In the genomic region with DNA sequence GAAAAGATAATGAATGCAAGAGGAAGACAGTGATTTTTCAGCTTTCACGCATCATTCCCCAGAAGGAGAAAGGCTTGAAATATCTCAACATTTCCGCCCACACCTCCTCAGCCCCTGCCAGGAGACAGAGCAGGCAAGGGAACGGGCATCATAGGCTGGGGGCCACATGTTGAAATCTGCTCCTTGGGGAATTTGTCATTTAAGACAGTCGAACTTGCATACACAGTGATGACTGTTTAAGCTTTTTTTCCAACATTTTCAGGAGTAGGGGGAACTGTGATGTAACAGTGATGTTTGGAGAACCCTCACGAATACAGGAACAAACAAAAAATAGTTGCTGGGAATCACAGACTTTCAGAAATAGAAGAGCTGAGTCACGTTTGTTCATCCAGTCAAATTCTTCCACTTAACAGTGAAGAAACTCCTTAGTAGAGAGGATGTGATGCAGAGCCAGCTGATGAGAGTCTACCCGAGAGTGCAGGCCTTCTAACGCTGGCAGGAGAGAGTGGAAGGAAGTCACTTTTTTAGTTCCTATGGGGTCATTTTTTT, we compare ENCODE assay signal across 9 cellular contexts.
A peak's percentile ranks its signal among the peaks of the same experiment; 100 is the strongest.
DNase-seq lines count a peak whose midpoint lies in the region; TF ChIP-seq lines count a peak whose summit lies in the region.
"Had no signal": no experiment of that assay in that cellular context is flagged by ENCODE, and none has a peak within 500 bp of the region (broad histone marks: within the 10 kb centered on the region; RNA-seq: fewer than 3 reads in every experiment).

No MANE protein-coding gene starts in this region.

- DNase-seq in RWPE1 (ENCODE audit: low spot score) = peak; percentile 14
- DNase-seq in fibroblast of lung (ENCODE audit: low read depth in 2 of 2) = peak; percentile 94 to 96
- DNase-seq in ovary = peak in 3 of 5 donors; percentile 21 to 66 (median 43)
- DNase-seq in NCI-H524 treated with DMSO at 0.1 percent for 48 hours (lab: John Stamatoyannopoulos, UW) = no peak
- no peak for DNase-seq in NCI-H748 (lab: John Stamatoyannopoulos, UW; ENCODE audit: unreplicated experiment)
- DNase-seq in NCI-H345 treated with DMSO at 0.1 percent for 48 hours (lab: John Stamatoyannopoulos, UW; ENCODE audit: unreplicated experiment) = no peak
- no peak for DNase-seq in NCI-H146 treated with DMSO at 0.1 percent for 48 hours (lab: John Stamatoyannopoulos, UW; ENCODE audit: unreplicated experiment)
- DNase-seq: naive B cell had no signal

- H3K27ac ChIP-seq in BLaER1 (peak overlapping the region; percentile 23; the same call in 1 of the 2 replicates), RWPE1 (no peak overlapping the region), fibroblast of lung (ENCODE audit: insufficient read depth, low read length) (peak overlapping the region; percentile 89), ovary (peak overlapping the region in 1 of 2 donors; percentile 63)

- TF ChIP-seq CTCF in RWPE1 (conservative IDR thresholded peaks at IDR 0.05; ENCODE audit: low read depth) (no peak), fibroblast of lung (conservative IDR thresholded peaks at IDR 0.05 in 1 of 2, IDR thresholded peaks at IDR 0.05 in 1 of 2; ENCODE audit: low read depth in 1 of 2, low read length in 2 of 2) (no peak), ovary (IDR thresholded peaks at IDR 0.05) (no peak)

- H3K9me3 ChIP-seq in BLaER1 (no peaks in the 10 kb centered on the region), fibroblast of lung (ENCODE audit: control insufficient read depth, insufficient read depth, low read depth, low read length) (no peaks in the 10 kb centered on the region), ovary (no peaks in the 10 kb centered on the region)

- WGBS in ovary, 3 donors = 5 to 13% (median 10%) methylated on average over 8 of the region's 8 CpGs

- H3K4me2 ChIP-seq in BLaER1 (peak overlapping the region; percentile 68), fibroblast of lung (ENCODE audit: extremely low read depth, insufficient read depth, low read length) (peak overlapping the region; percentile 79)

- H3K4me1 ChIP-seq in BLaER1 (peaks cover 47% of the 10 kb centered on the region), fibroblast of lung (ENCODE audit: control insufficient read depth, extremely low read depth, insufficient read depth, low read length) (peaks cover 22% of the 10 kb centered on the region), ovary (ENCODE audit: insufficient read depth) (peaks cover 3% of the 10 kb centered on the region)

- no peak for TF ChIP-seq EP300 in ovary (IDR thresholded peaks at IDR 0.05)

- H3K27me3 ChIP-seq in BLaER1 (no peaks in the 10 kb centered on the region), fibroblast of lung (ENCODE audit: control insufficient read depth, insufficient read depth, low read length) (no peaks in the 10 kb centered on the region), ovary (no peaks in the 10 kb centered on the region)

- H3K79me2 ChIP-seq in fibroblast of lung (ENCODE audit: control insufficient read depth, insufficient read depth, low read length) = no peaks in the 10 kb centered on the region

- H4K20me1 ChIP-seq in BLaER1 (no peaks in the 10 kb centered on the region), fibroblast of lung (ENCODE audit: control insufficient read depth, extremely low read depth, insufficient read depth, low read length) (no peaks in the 10 kb centered on the region)

- peak overlapping the region; percentile 58 for H2AFZ ChIP-seq in fibroblast of lung (ENCODE audit: low read length)

- peaks cover 21% of the 10 kb centered on the region for H3K36me3 ChIP-seq in BLaER1
- no peaks in the 10 kb centered on the region for H3K36me3 ChIP-seq in fibroblast of lung (ENCODE audit: control insufficient read depth, insufficient read depth, low read length)
- H3K36me3 ChIP-seq in ovary = no peaks in the 10 kb centered on the region

- no peak for TF ChIP-seq POLR2A in ovary (IDR thresholded peaks at IDR 0.05)

- POLR2A ChIA-PET in RWPE1 (lab: Yijun Ruan, JAX; ENCODE audit: low non-redundant PET) = no interaction called here

- H3K9ac ChIP-seq in BLaER1 (peak overlapping the region; percentile 3; the same call in 1 of the 2 replicates), fibroblast of lung (ENCODE audit: insufficient read depth, low read length) (peak overlapping the region; percentile 50)

- H3K4me3 ChIP-seq in BLaER1 = no peak overlapping the region; the same call in 1 of the 2 replicates
- no peak overlapping the region for H3K4me3 ChIP-seq in fibroblast of lung (replicated peaks in 1 of 4; ENCODE audit: control extremely low read depth in 1 of 4, insufficient read depth in 1 of 4, low read depth in 3 of 4, low read length in 4 of 4)
- no peak overlapping the region for H3K4me3 ChIP-seq in ovary

- intact Hi-C loops in ovary (cut with DNase I) = no loop called here

- CTCF ChIA-PET in RWPE1 (lab: Yijun Ruan, JAX) = interaction anchor here (0.7 kb wide), 1 partner anchor 393 kb away, joined by 4 read pairs; no protein-coding TSS in a partner anchor

Comparison
In these comparisons a context has a peak if more than half of its experiments do, and no peak if none do; other contexts are left out.
1. DNase-seq: peak in RWPE1 (single experiment), fibroblast of lung (2 of 2) and ovary (3 of 5); none in NCI-H524 treated with DMSO at 0.1 percent for 48 hours (single experiment), NCI-H748 (single experiment), NCI-H345 treated with DMSO at 0.1 percent for 48 hours (single experiment) and NCI-H146 treated with DMSO at 0.1 percent for 48 hours (single experiment).